ENCODE assay signal across 20 cellular contexts in genomic region chr1:86068841-86069756, GRCh38.
DNase-seq lines count a peak whose midpoint lies in the region; ATAC-seq, FAIRE-seq and TF ChIP-seq lines count a peak whose summit lies in the region.
"Had no signal": no experiment of that assay in that cellular context is flagged by ENCODE, and none has a peak within 500 bp of the region (broad histone marks: within the 10 kb centered on the region; RNA-seq: fewer than 3 reads in every experiment).

No MANE protein-coding gene starts in this region.

- no peak for FAIRE-seq in urothelium cell line (lab: Jason Lieb, UNC)
- FAIRE-seq: A204.1, GM12891 had no signal

- H3K4me3 ChIP-seq in right atrium auricular region (no peak overlapping the region), brain microvascular endothelial cell (ENCODE audit: low read depth, low read length) (no peak overlapping the region), heart left ventricle (no peak overlapping the region)
- H3K4me3 ChIP-seq: BLaER1, colonic mucosa, gastrocnemius medialis, HAP-1, neural progenitor cell had no signal

- H3K27ac ChIP-seq in right atrium auricular region (no peak overlapping the region), brain microvascular endothelial cell (no peak overlapping the region), heart left ventricle (peak overlapping the region in 2 of 12 donors; percentile 17 to 39)
- H3K27ac ChIP-seq: BLaER1, colonic mucosa, gastrocnemius medialis, neural progenitor cell had no signal

- in situ Hi-C loops in brain microvascular endothelial cell (cut with HindIII; ENCODE audit: low pct_ligation_motif_present, low sequenced_read_pairs), result no loop called here

- TF ChIP-seq CTCF in right atrium auricular region (IDR thresholded peaks at IDR 0.05) (no peak), brain microvascular endothelial cell (IDR thresholded peaks at IDR 0.05; ENCODE audit: low read depth, low read length, missing control alignments) (no peak), heart left ventricle (IDR thresholded peaks at IDR 0.05) (no peak)

- ATAC-seq in Right ventricle myocardium superior (ENCODE audit: poor library complexity) (peak; percentile 39), heart left ventricle (peak in 3 of 4 donors; percentile 49 to 64 (median 61)), HG03280 (IDR thresholded peaks at IDR 0.05; ENCODE audit: unreplicated experiment) (no peak)

- no peaks in the 10 kb centered on the region for H3K4me1 ChIP-seq in right atrium auricular region
- H3K4me1 ChIP-seq in heart left ventricle, result no peaks in the 10 kb centered on the region
- H3K4me1 ChIP-seq: BLaER1, colonic mucosa, gastrocnemius medialis had no signal

- H3K36me3 ChIP-seq in right atrium auricular region (no peaks in the 10 kb centered on the region), brain microvascular endothelial cell (replicated peaks) (no peaks in the 10 kb centered on the region), heart left ventricle (no peaks in the 10 kb centered on the region)
- H3K36me3 ChIP-seq: BLaER1, colonic mucosa, gastrocnemius medialis, HAP-1, neural progenitor cell had no signal

- H3K9me3 ChIP-seq in right atrium auricular region (no peaks in the 10 kb centered on the region), heart left ventricle (peaks cover 0 to 15% (median 0%) of the 10 kb centered on the region in 12 donors)
- H3K9me3 ChIP-seq: BLaER1, colonic mucosa, gastrocnemius medialis, HAP-1 had no signal

- peak; percentile 45 for DNase-seq in Right ventricle myocardium superior
- DNase-seq in right atrium auricular region (ENCODE audit: low spot score), result no peak
- peak; percentile 57 for DNase-seq in brain microvascular endothelial cell
- DNase-seq in heart left ventricle, result peak in 1 of 5 donors; percentile 45
- DNase-seq in urothelium cell line (ENCODE audit: low spot score), result peak; percentile 5
- no peak for DNase-seq in activated CD8-positive, alpha-beta memory T cell treated with anti-CD3 and anti-CD28 coated beads, Interleukin-2, amount 50 U/mL, for 48 hours
- DNase-seq in activated CD4-positive, alpha-beta T cell treated with anti-CD3 and anti-CD28 coated beads for 4 hours, result no peak
- DNase-seq: activated CD4-positive, alpha-beta T cell treated with anti-CD3 and anti-CD28 coated beads, Interleukin-2, amount 50 U/mL, for 1 hour; anterior cingulate cortex; Calu3; colonic mucosa; gastrocnemius medialis; left cardiac atrium; NCI-H1694 treated with DMSO at 0.1 percent for 48 hours had no signal

- intact Hi-C loops in Right ventricle myocardium superior (cut with DNase I) (no loop called here), heart left ventricle (cut with DNase I) (no loop called here)

- 51 to 94% (median 62%) methylated on average over 3 of the region's 3 CpGs for WGBS in heart left ventricle, 4 donors

- H3K27me3 ChIP-seq in right atrium auricular region (no peaks in the 10 kb centered on the region), brain microvascular endothelial cell (replicated peaks) (no peaks in the 10 kb centered on the region), heart left ventricle (no peaks in the 10 kb centered on the region)
- H3K27me3 ChIP-seq: BLaER1, colonic mucosa, gastrocnemius medialis, neural progenitor cell had no signal

- no peak for TF ChIP-seq POLR2A in heart left ventricle (IDR thresholded peaks at IDR 0.05)

Comparison
In these comparisons a context has a peak if more than half of its experiments do, and no peak if none do; other contexts are left out.
1. DNase-seq: peak in Right ventricle myocardium superior (single experiment), brain microvascular endothelial cell (single experiment) and urothelium cell line (single experiment); none in right atrium auricular region (single experiment), activated CD8-positive, alpha-beta memory T cell treated with anti-CD3 and anti-CD28 coated beads, Interleukin-2, amount 50 U/mL, for 48 hours (single experiment) and activated CD4-positive, alpha-beta T cell treated with anti-CD3 and anti-CD28 coated beads for 4 hours (0 of 2).